In genomic region chr16:14502932-14503741, GRCh38 we compare ENCODE assay signal across 8 cellular contexts.
DNase-seq lines count a peak whose midpoint lies in the region; ATAC-seq and TF ChIP-seq lines count a peak whose summit lies in the region.

No MANE protein-coding gene starts in this region.

- no peak for TF ChIP-seq CTCF in GM12864 (IDR thresholded peaks at IDR 0.05; ENCODE audit: low read depth, low read length, missing control alignments)
- TF ChIP-seq CTCF in fibroblast of the aortic adventitia (IDR thresholded peaks at IDR 0.05; ENCODE audit: insufficient read depth, low read length), result no peak

- ATAC-seq in GM21529 (IDR thresholded peaks at IDR 0.05; ENCODE audit: unreplicated experiment), result peak; percentile 81

- DNase-seq in GM12864 (ENCODE audit: low read depth) (peak; percentile 61), HPDE6-E6E7 (ENCODE audit: extremely low spot score) (peak; percentile 58), fibroblast of the aortic adventitia (ENCODE audit: low read depth) (peak; percentile 41), NCI-H2081 (lab: John Stamatoyannopoulos, UW) (no peak), AG20443 (ENCODE audit: low spot score) (no peak), activated gamma-delta T cell treated with Interleukin-2 at 50 U/mL for 16 hours (no peak), NCI-H774 (lab: John Stamatoyannopoulos, UW) (no peak)

- H3K4me3 ChIP-seq in GM12864 (ENCODE audit: low read depth, low read length) (no peak overlapping the region), fibroblast of the aortic adventitia (ENCODE audit: low read depth, low read length) (no peak overlapping the region)

Comparison
In these comparisons a context has a peak if more than half of its experiments do, and no peak if none do; other contexts are left out.
1. DNase-seq: peak in GM12864 (single experiment), HPDE6-E6E7 (single experiment) and fibroblast of the aortic adventitia (single experiment); none in NCI-H2081 (0 of 2), AG20443 (single experiment), activated gamma-delta T cell treated with Interleukin-2 at 50 U/mL for 16 hours (single experiment) and NCI-H774 (single experiment).